Comparison of ENCODE assay signal across 8 cellular contexts in the genomic region with DNA sequence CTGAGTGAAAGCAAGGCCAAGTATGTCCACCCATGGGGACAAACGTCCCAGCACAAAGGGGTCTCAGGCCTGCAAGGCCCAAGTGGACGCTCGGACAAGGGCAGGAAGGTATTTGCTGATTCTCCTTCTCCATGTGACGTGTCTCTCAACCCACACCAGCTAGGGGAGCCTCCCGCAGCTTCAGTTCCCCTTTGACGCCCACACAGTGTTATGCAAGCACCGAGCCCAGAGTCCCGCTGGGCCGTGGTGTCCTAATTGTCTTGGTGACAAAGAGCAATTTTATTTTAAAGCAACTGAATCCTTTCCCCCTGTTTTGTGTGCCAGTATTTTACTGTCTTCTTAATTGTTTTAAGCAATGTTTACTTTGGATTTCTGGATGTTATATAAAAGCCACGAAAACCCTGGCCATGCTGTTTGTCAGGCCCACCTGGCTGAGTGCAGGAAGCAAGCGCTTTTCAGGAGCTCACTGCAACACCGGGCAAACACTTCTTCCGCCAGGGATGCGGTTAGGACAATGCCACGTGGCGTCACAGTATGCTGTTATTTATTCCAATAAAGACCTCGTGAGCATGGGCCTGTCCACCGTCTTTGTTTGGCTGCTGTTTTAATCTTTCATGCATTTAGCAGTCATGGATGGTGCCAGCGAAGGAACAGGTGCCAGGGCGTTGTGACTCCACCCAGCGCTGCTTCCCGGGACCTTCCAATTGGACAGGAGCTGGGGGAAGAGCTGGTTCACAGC. TPM values are rescaled to one million over a fixed set of nuclear protein-coding genes. Genes with fewer than 3 reads are reported as not detected.
DNase-seq lines count a peak whose midpoint lies in the region; ATAC-seq lines count a peak whose summit lies in the region.

No MANE protein-coding gene starts in this region.

- intact Hi-C loops in Right ventricle myocardium inferior (cut with DNase I): no loop called here

- H3K27me3 Mint-ChIP-seq in stimulated activated memory B cell treated with anti-CD40 and anti-IgM and Interleukin-4, amounts not matched to agents 10 μg/mL and 1 μg/mL and 100 μg/mL, for 72 hours: no peaks in the 10 kb centered on the region

- H3K27ac Mint-ChIP-seq in stimulated activated memory B cell treated with anti-CD40 and anti-IgM and Interleukin-4, amounts not matched to agents 10 μg/mL and 1 μg/mL and 100 μg/mL, for 72 hours: peak overlapping the region; percentile 62

- DNase-seq in C1 segment of cervical spinal cord (lab: John Stamatoyannopoulos, UW): peak in 9 of 14 donors; percentile 10 to 54 (median 35)
- peak; percentile 91 for DNase-seq in NCI-H345 treated with DMSO at 0.1 percent for 48 hours (lab: John Stamatoyannopoulos, UW; ENCODE audit: unreplicated experiment)
- DNase-seq in Right ventricle myocardium inferior (ENCODE audit: missing footprints): peak; percentile 92
- DNase-seq in stimulated activated naive CD4-positive, alpha-beta T cell treated with Interleukin-2 at 50 U/mL for 16 hours (lab: John Stamatoyannopoulos, UW): no peak
- DNase-seq in activated gamma-delta T cell (lab: John Stamatoyannopoulos, UW): no peak
- DNase-seq in activated CD4-positive, CD25-positive, alpha-beta regulatory T cell treated with anti-CD3 and anti-CD28 coated beads, Interleukin-2, amount 50 U/mL, for 72 hours: no peak

- peaks cover 31% of the 10 kb centered on the region for H3K36me3 Mint-ChIP-seq in stimulated activated memory B cell treated with anti-CD40 and anti-IgM and Interleukin-4, amounts not matched to agents 10 μg/mL and 1 μg/mL and 100 μg/mL, for 72 hours

- H3K4me3 Mint-ChIP-seq in stimulated activated memory B cell treated with anti-CD40 and anti-IgM and Interleukin-4, amounts not matched to agents 10 μg/mL and 1 μg/mL and 100 μg/mL, for 72 hours: peak overlapping the region; percentile 0

- ATAC-seq in GM21737 (IDR thresholded peaks at IDR 0.05; ENCODE audit: unreplicated experiment) (peak; percentile 72), Right ventricle myocardium inferior (peak; percentile 73)
- peak; percentile 97 for ATAC-seq in stimulated activated memory B cell treated with anti-CD40 and anti-IgM and Interleukin-4, amounts not matched to agents 10 μg/mL and 1 μg/mL and 100 μg/mL, for 72 hours

- no peaks in the 10 kb centered on the region for H3K9me3 Mint-ChIP-seq in stimulated activated memory B cell treated with anti-CD40 and anti-IgM and Interleukin-4, amounts not matched to agents 10 μg/mL and 1 μg/mL and 100 μg/mL, for 72 hours

- peaks cover 25% of the 10 kb centered on the region for H3K4me1 Mint-ChIP-seq in stimulated activated memory B cell treated with anti-CD40 and anti-IgM and Interleukin-4, amounts not matched to agents 10 μg/mL and 1 μg/mL and 100 μg/mL, for 72 hours

RNA-seq across cellular contexts. Expression of a gene that starts 8.2 kb away (rescaled TPM):
- total RNA-seq in Right ventricle myocardium inferior: 3.1 TPM

Comparison
In these comparisons a context has a peak if more than half of its experiments do, and no peak if none do; other contexts are left out.
1. DNase-seq: peak in C1 segment of cervical spinal cord (9 of 14), NCI-H345 treated with DMSO at 0.1 percent for 48 hours (single experiment) and Right ventricle myocardium inferior (single experiment); none in stimulated activated naive CD4-positive, alpha-beta T cell treated with Interleukin-2 at 50 U/mL for 16 hours (single experiment), activated gamma-delta T cell (single experiment) and activated CD4-positive, CD25-positive, alpha-beta regulatory T cell treated with anti-CD3 and anti-CD28 coated beads, Interleukin-2, amount 50 U/mL, for 72 hours (single experiment).
2. Peak in every context shown above with its lines, with median percentiles within 50 percentile points of each other: ATAC-seq.